In genomic region chr9:32839486-32839885, GRCh38 we compare ENCODE assay signal across 31 cellular contexts. TPM values are rescaled to one million over a fixed set of nuclear protein-coding genes. Genes with fewer than 3 reads are reported as not detected.
"Had no signal": no experiment of that assay in that cellular context is flagged by ENCODE, and none has a peak within 500 bp of the region (broad histone marks: within the 10 kb centered on the region; RNA-seq: fewer than 3 reads in every experiment).

No MANE protein-coding gene starts in this region.

- H3K27ac ChIP-seq: brain microvascular endothelial cell, PC-9 had no signal

- ATAC-seq: activated CD8-positive, alpha-beta T cell treated with anti-CD3 and anti-CD28 coated beads, Interleukin-2, amount 10 ng/mL, durations not matched to agents 7 days and 5 days; activated naive CD4-positive, alpha-beta T cell treated with anti-CD3 and anti-CD28 coated beads, Interleukin-2, amount 50 U/mL, for 72 hours; activated T-cell treated with anti-CD3 and anti-CD28 coated beads, Interleukin-2, amount 50 U/mL, for 4 hours had no signal

- H3K4me3 Mint-ChIP-seq: activated CD4-positive, alpha-beta T cell treated with anti-CD3 and anti-CD28 coated beads, Interleukin-2, amount 10 ng/mL, durations not matched to agents 24 days and 14 days; activated CD8-positive, alpha-beta T cell treated with anti-CD3 and anti-CD28 coated beads, Interleukin-2, amount 10 ng/mL, durations not matched to agents 7 days and 5 days; activated naive CD4-positive, alpha-beta T cell treated with anti-CD3 and anti-CD28 coated beads for 36 hours; activated T-cell treated with anti-CD3 and anti-CD28 coated beads, Interleukin-2, amount 50 U/mL, for 4 hours; activated T-helper 1 cell treated with anti-CD3 and anti-CD28 coated beads, Interleukin-12 subunit alpha, Interleukin-12 subunit beta, Interleukin-2, Interleukin-4 antibody, amounts not matched to agents 30 ng/mL and 10 ng/mL and 1 ng/mL, durations not matched to agents 14 hours and 24 hours and 36 hours; T-helper 1 cell treated with Interleukin-12 subunit alpha and Interleukin-12 subunit beta and Interleukin-4 antibody, amounts not matched to agents 30 μg/mL and 1 μg/mL, for 36 hours; T-helper 2 cell treated with Interferon-gamma antibody and Interleukin-4, amounts not matched to agents 5 μg/mL and 100 μg/mL, for 36 hours had no signal

- H2AFZ ChIP-seq: PC-9 had no signal

- H3K27me3 ChIP-seq: brain microvascular endothelial cell, MG63 had no signal

- H3K9me3 ChIP-seq: MG63 had no signal

- H3K36me3 ChIP-seq: brain microvascular endothelial cell, MG63 had no signal

- H3K4me2 ChIP-seq: PC-9 had no signal

- H3K27ac Mint-ChIP-seq: activated CD4-positive, alpha-beta T cell treated with anti-CD3 and anti-CD28 coated beads, Interleukin-2, amount 10 ng/mL, durations not matched to agents 24 days and 14 days; activated CD8-positive, alpha-beta T cell treated with anti-CD3 and anti-CD28 coated beads, Interleukin-2, amount 10 ng/mL, durations not matched to agents 7 days and 5 days; activated naive CD4-positive, alpha-beta T cell treated with anti-CD3 and anti-CD28 coated beads for 36 hours; activated naive CD4-positive, alpha-beta T cell treated with anti-CD3 and anti-CD28 coated beads, Interleukin-2, amount 50 U/mL, for 72 hours; activated T-helper 1 cell treated with anti-CD3 and anti-CD28 coated beads, Interleukin-12 subunit alpha, Interleukin-12 subunit beta, Interleukin-2, Interleukin-4 antibody, amounts not matched to agents 30 ng/mL and 10 ng/mL and 1 ng/mL, durations not matched to agents 14 hours and 24 hours and 36 hours; T-helper 1 cell treated with Interleukin-12 subunit alpha and Interleukin-12 subunit beta and Interleukin-4 antibody, amounts not matched to agents 30 μg/mL and 1 μg/mL, for 36 hours; T-helper 2 cell treated with Interferon-gamma antibody and Interleukin-4, amounts not matched to agents 5 μg/mL and 100 μg/mL, for 36 hours had no signal

- H3K9me3 Mint-ChIP-seq: activated CD4-positive, alpha-beta T cell treated with anti-CD3 and anti-CD28 coated beads, Interleukin-2, amount 10 ng/mL, durations not matched to agents 24 days and 14 days; activated naive CD4-positive, alpha-beta T cell treated with anti-CD3 and anti-CD28 coated beads for 36 hours; activated naive CD4-positive, alpha-beta T cell treated with anti-CD3 and anti-CD28 coated beads, Interleukin-2, amount 50 U/mL, for 72 hours; activated T-cell treated with anti-CD3 and anti-CD28 coated beads, Interleukin-2, amount 50 U/mL, for 4 hours; activated T-helper 1 cell treated with anti-CD3 and anti-CD28 coated beads, Interleukin-12 subunit alpha, Interleukin-12 subunit beta, Interleukin-2, Interleukin-4 antibody, amounts not matched to agents 30 ng/mL and 10 ng/mL and 1 ng/mL, durations not matched to agents 14 hours and 24 hours and 36 hours; T-helper 1 cell treated with Interleukin-12 subunit alpha and Interleukin-12 subunit beta and Interleukin-4 antibody, amounts not matched to agents 30 μg/mL and 1 μg/mL, for 36 hours; T-helper 2 cell treated with Interferon-gamma antibody and Interleukin-4, amounts not matched to agents 5 μg/mL and 100 μg/mL, for 36 hours had no signal

- H3K4me1 Mint-ChIP-seq: activated CD4-positive, alpha-beta T cell treated with anti-CD3 and anti-CD28 coated beads, Interleukin-2, amount 10 ng/mL, durations not matched to agents 24 days and 14 days had no signal

- H3K4me3 ChIP-seq: MG63, PC-9 had no signal

- DNase-seq: activated CD4-positive, alpha-beta T cell treated with anti-CD3 and anti-CD28 coated beads, Interleukin-2, amount 10 ng/mL, durations not matched to agents 24 days and 14 days; activated CD4-positive, alpha-beta T cell treated with anti-CD3 and anti-CD28 coated beads, Interleukin-2, amount 50 U/mL, for 4 hours; activated CD8-positive, alpha-beta memory T cell treated with anti-CD3 and anti-CD28 coated beads, Interleukin-2, amount 50 U/mL, for 4 hours; activated CD8-positive, alpha-beta T cell treated with anti-CD3 and anti-CD28 coated beads, Interleukin-2, amount 10 ng/mL, durations not matched to agents 7 days and 5 days; activated gamma-delta T cell treated with Interleukin-2 at 50 U/mL for 16 hours; activated naive CD4-positive, alpha-beta T cell treated with anti-CD3 and anti-CD28 coated beads for 36 hours; activated T-cell treated with anti-CD3 and anti-CD28 coated beads for 4 hours; activated T-cell treated with anti-CD3 and anti-CD28 coated beads, Interleukin-2, amount 50 U/mL, for 4 hours; aorta; brain microvascular endothelial cell; central memory CD4-positive, alpha-beta T cell; Kasumi-1; MG63; NCI-H1048; NCI-H1105 treated with DMSO at 0.1 percent for 48 hours; NCI-H1436; NCI-H1694; NCI-H1930; NCI-H2081 treated with DMSO at 0.1 percent for 48 hours; NCI-H226; NCI-H526; NCI-H748 treated with DMSO at 0.1 percent for 48 hours; NK-92 treated with Interleukin-12 subunit alpha and Interleukin-12 subunit beta, amount 100 ng/mL, for 24 hours; PC-9; Right ventricle myocardium superior had no signal

- H3K36me3 Mint-ChIP-seq: activated naive CD4-positive, alpha-beta T cell treated with anti-CD3 and anti-CD28 coated beads, Interleukin-2, amount 50 U/mL, for 72 hours had no signal

RNA-seq across cellular contexts. Expression of gene TMEM215, which starts 56.1 kb away (rescaled TPM):
- total RNA-seq: activated CD4-positive, alpha-beta T cell treated with anti-CD3 and anti-CD28 coated beads, Interleukin-2, amount 10 ng/mL, durations not matched to agents 24 days and 14 days; activated CD8-positive, alpha-beta T cell treated with anti-CD3 and anti-CD28 coated beads, Interleukin-2, amount 10 ng/mL, durations not matched to agents 7 days and 5 days; activated naive CD4-positive, alpha-beta T cell treated with anti-CD3 and anti-CD28 coated beads for 36 hours; activated naive CD4-positive, alpha-beta T cell treated with anti-CD3 and anti-CD28 coated beads, Interleukin-2, amount 50 U/mL, for 72 hours; activated T-cell treated with anti-CD3 and anti-CD28 coated beads, Interleukin-2, amount 50 U/mL, for 4 hours; activated T-helper 1 cell treated with anti-CD3 and anti-CD28 coated beads, Interleukin-12 subunit alpha, Interleukin-12 subunit beta, Interleukin-2, Interleukin-4 antibody, amounts not matched to agents 30 ng/mL and 10 ng/mL and 1 ng/mL, durations not matched to agents 14 hours and 24 hours and 36 hours; aorta; NCI-H460; OCI-LY7; PC-9; Right ventricle myocardium superior had no signal
- polyA plus RNA-seq: aorta had no signal
